ENCODE assay signal across 1 cellular context in genomic region chr17:8632087-8632486, GRCh38.
A peak's percentile ranks its signal among the peaks of the same experiment; 100 is the strongest.
TF ChIP-seq lines count a peak whose summit lies in the region.

No MANE protein-coding gene starts in this region.

TF ChIP-seq in HepG2, 621 proteins besides CTCF, POLR2A, EP300 and RAD21 (continued from another document and continues in another):
- TF ChIP-seq CSRNP2 (CRISPR knock-in tag; conservative IDR thresholded peaks at IDR 0.05; ENCODE audit: low read depth): no peak
- TF ChIP-seq MAZ (IDR thresholded peaks at IDR 0.05; ENCODE audit: borderline replicate concordance, low read depth, low read length): no peak
- no peak for TF ChIP-seq MAZ (CRISPR knock-in tag; IDR thresholded peaks at IDR 0.05; ENCODE audit: low read depth)
- TF ChIP-seq NFE2L2 (IDR thresholded peaks at IDR 0.05; ENCODE audit: low read length): no peak
- TF ChIP-seq TBX2 (CRISPR knock-in tag; IDR thresholded peaks at IDR 0.05; ENCODE audit: borderline replicate concordance): no peak
- TF ChIP-seq ELF4 (CRISPR knock-in tag; IDR thresholded peaks at IDR 0.05; ENCODE audit: borderline replicate concordance): no peak
- peak; percentile 58; the same call in 1 of the 2 replicates for TF ChIP-seq ETV5 (CRISPR knock-in tag; IDR thresholded peaks at IDR 0.05; ENCODE audit: borderline replicate concordance)
- TF ChIP-seq DNMT1 (CRISPR knock-in tag; IDR thresholded peaks at IDR 0.05): no peak
- no peak for TF ChIP-seq ZNF326 (CRISPR knock-in tag; IDR thresholded peaks at IDR 0.05; ENCODE audit: borderline replicate concordance)
- TF ChIP-seq PLSCR1 (CRISPR knock-in tag; IDR thresholded peaks at IDR 0.05; ENCODE audit: borderline replicate concordance): no peak
- TF ChIP-seq REL (CRISPR knock-in tag; conservative IDR thresholded peaks at IDR 0.05): no peak
- no peak for TF ChIP-seq ZNF672 (CRISPR knock-in tag; IDR thresholded peaks at IDR 0.05)
- TF ChIP-seq ZFP37 (CRISPR knock-in tag; IDR thresholded peaks at IDR 0.05; ENCODE audit: borderline replicate concordance): no peak
- no peak for TF ChIP-seq STAG1 (CRISPR knock-in tag; IDR thresholded peaks at IDR 0.05)
- TF ChIP-seq ZNF142 (CRISPR knock-in tag; IDR thresholded peaks at IDR 0.05): no peak
- no peak for TF ChIP-seq ZNF790 (CRISPR knock-in tag; IDR thresholded peaks at IDR 0.05; ENCODE audit: borderline replicate concordance)
- TF ChIP-seq FOXA3 (CRISPR knock-in tag; IDR thresholded peaks at IDR 0.05): no peak
- no peak for TF ChIP-seq ARNT (IDR thresholded peaks at IDR 0.05)
- TF ChIP-seq ZBTB26 (CRISPR knock-in tag; IDR thresholded peaks at IDR 0.05; ENCODE audit: borderline replicate concordance): no peak
- no peak for TF ChIP-seq JARID2 (CRISPR knock-in tag; IDR thresholded peaks at IDR 0.05; ENCODE audit: insufficient replicate concordance)
- TF ChIP-seq ARID5B (CRISPR knock-in tag; IDR thresholded peaks at IDR 0.05): peak; percentile 57
- no peak for TF ChIP-seq KAT2B (IDR thresholded peaks at IDR 0.05; ENCODE audit: borderline replicate concordance, low read depth, low read length)
- no peak for TF ChIP-seq ETV6 (CRISPR knock-in tag; conservative IDR thresholded peaks at IDR 0.05)
- no peak for TF ChIP-seq ARID2 (CRISPR knock-in tag; IDR thresholded peaks at IDR 0.05; ENCODE audit: borderline replicate concordance)
- TF ChIP-seq KIAA2018 (CRISPR knock-in tag; IDR thresholded peaks at IDR 0.05; ENCODE audit: borderline replicate concordance): no peak
- TF ChIP-seq SP5 (CRISPR knock-in tag; IDR thresholded peaks at IDR 0.05; ENCODE audit: borderline replicate concordance, low read depth): no peak
- no peak for TF ChIP-seq ZNF160 (CRISPR knock-in tag; IDR thresholded peaks at IDR 0.05)
- TF ChIP-seq ZNF382 (CRISPR knock-in tag; IDR thresholded peaks at IDR 0.05; ENCODE audit: borderline replicate concordance): no peak
- no peak for TF ChIP-seq KLF11 (CRISPR knock-in tag; IDR thresholded peaks at IDR 0.05)
- no peak for TF ChIP-seq TAF15 (IDR thresholded peaks at IDR 0.05; ENCODE audit: low read depth, low read length, poor library complexity, severe bottlenecking)
- no peak for TF ChIP-seq PHF20 (CRISPR knock-in tag; IDR thresholded peaks at IDR 0.05)
- peak; percentile 30; the same call in 1 of the 2 replicates for TF ChIP-seq TCF7 (IDR thresholded peaks at IDR 0.05; ENCODE audit: low read depth)
- no peak for TF ChIP-seq NAIF1 (CRISPR knock-in tag; IDR thresholded peaks at IDR 0.05; ENCODE audit: borderline replicate concordance)
- TF ChIP-seq HES4 (CRISPR knock-in tag; IDR thresholded peaks at IDR 0.05; ENCODE audit: borderline replicate concordance): no peak
- no peak for TF ChIP-seq ZNF737 (CRISPR knock-in tag; IDR thresholded peaks at IDR 0.05; ENCODE audit: borderline replicate concordance)
- TF ChIP-seq ZNF292 (CRISPR knock-in tag; IDR thresholded peaks at IDR 0.05; ENCODE audit: borderline replicate concordance, low read depth): peak; percentile 34; the same call in 1 of the 2 replicates
- TF ChIP-seq THAP11 (CRISPR knock-in tag; IDR thresholded peaks at IDR 0.05): no peak
- no peak for TF ChIP-seq ZNF205 (CRISPR knock-in tag; IDR thresholded peaks at IDR 0.05)
- no peak for TF ChIP-seq ZNF569 (CRISPR knock-in tag; IDR thresholded peaks at IDR 0.05; ENCODE audit: borderline replicate concordance)
- peak; percentile 48; the same call in 1 of the 2 replicates for TF ChIP-seq RARA (CRISPR knock-in tag; IDR thresholded peaks at IDR 0.05)
- no peak for TF ChIP-seq MXD1 (CRISPR knock-in tag; IDR thresholded peaks at IDR 0.05)
- TF ChIP-seq ZNF331 (CRISPR knock-in tag; IDR thresholded peaks at IDR 0.05): 0 out of 2 replicates have a peak, but pooled peaks have one; percentile 42
